8 cellular contexts compared by ENCODE assay signal in the genomic region with DNA sequence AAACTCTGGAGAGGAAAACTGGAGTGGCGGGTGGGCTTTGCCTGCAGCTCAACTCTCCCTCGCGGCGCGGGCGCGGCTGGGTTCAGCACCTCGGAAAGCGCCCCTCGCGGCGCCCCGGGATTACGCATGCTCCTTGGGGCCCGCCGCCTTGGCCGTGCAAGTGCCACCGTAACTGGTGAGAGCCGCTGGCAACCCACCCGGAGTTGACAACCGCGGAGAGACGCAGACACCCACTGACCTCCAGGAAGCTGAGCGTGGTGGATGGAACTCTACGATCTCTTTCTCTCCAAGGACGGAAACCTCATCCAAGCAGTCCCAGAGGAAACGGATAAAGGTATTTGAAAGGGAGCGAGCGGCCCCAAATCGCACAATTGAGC. TPM values are rescaled to one million over a fixed set of nuclear protein-coding genes. Genes with fewer than 3 reads are reported as not detected.
DNase-seq lines count a peak whose midpoint lies in the region; TF ChIP-seq lines count a peak whose summit lies in the region.

No MANE protein-coding gene starts in this region.

- peaks cover 40% of the 10 kb centered on the region for H3K27me3 Mint-ChIP-seq in MCF 10A (ENCODE audit: insufficient read depth, unreplicated experiment)
- peaks cover 46% of the 10 kb centered on the region for H3K27me3 Mint-ChIP-seq in activated naive CD4-positive, alpha-beta T cell treated with anti-CD3 and anti-CD28 coated beads for 36 hours (ENCODE audit: low read depth)

- TF ChIP-seq CTCF in MCF 10A (IDR thresholded peaks at IDR 0.05; ENCODE audit: unreplicated experiment) (no peak), cardiac muscle cell (IDR thresholded peaks at IDR 0.05; ENCODE audit: low read depth, low read length) (peak; percentile 16)

- POLR2A ChIA-PET in MCF 10A (lab: Yijun Ruan, JAX): no interaction called here

- BruUV-seq in MCF 10A (replicated peaks; lab: Mats Ljungman, UMichigan): no TSS peak

- H3K4me1 ChIP-seq in cardiac muscle cell (ENCODE audit: low read depth): no peaks in the 10 kb centered on the region

- H3K4me3 ChIP-seq in cardiac muscle cell: peak overlapping the region; percentile 25

- H3K36me3 Mint-ChIP-seq in MCF 10A (ENCODE audit: insufficient read depth, unreplicated experiment): no peaks in the 10 kb centered on the region
- H3K36me3 Mint-ChIP-seq in activated naive CD4-positive, alpha-beta T cell treated with anti-CD3 and anti-CD28 coated beads for 36 hours (ENCODE audit: low read depth): no peaks in the 10 kb centered on the region

- in situ Hi-C loops in T47D (cut with HindIII; ENCODE audit: low pct_unique_long_range_greater_than_20kb, low sequenced_read_pairs): no loop called here

- H3K9me3 Mint-ChIP-seq in MCF 10A (ENCODE audit: unreplicated experiment): no peaks in the 10 kb centered on the region
- H3K9me3 Mint-ChIP-seq in activated naive CD4-positive, alpha-beta T cell treated with anti-CD3 and anti-CD28 coated beads for 36 hours: no peaks in the 10 kb centered on the region

- no peak overlapping the region for H3K4me3 Mint-ChIP-seq in MCF 10A (ENCODE audit: unreplicated experiment)
- no peak overlapping the region for H3K4me3 Mint-ChIP-seq in activated naive CD4-positive, alpha-beta T cell treated with anti-CD3 and anti-CD28 coated beads for 36 hours

- intact Hi-C loops in MCF 10A (cut with micrococcal nuclease): loop anchor here (10.0 kb wide), 1 partner anchor 461 kb away; no protein-coding TSS in a partner anchor
- intact Hi-C loops in activated naive CD4-positive, alpha-beta T cell treated with anti-CD3 and anti-CD28 coated beads for 36 hours (cut with micrococcal nuclease): loop anchor here (5.0 kb wide), 2 partner anchors 36 to 1224 kb away; a partner anchor contains a TSS
- intact Hi-C loops in posterior vena cava (cut with DNase I): no loop called here

- peaks cover 7% of the 10 kb centered on the region for H3K4me1 Mint-ChIP-seq in MCF 10A (ENCODE audit: insufficient read depth, unreplicated experiment)
- peaks cover 8% of the 10 kb centered on the region for H3K4me1 Mint-ChIP-seq in activated naive CD4-positive, alpha-beta T cell treated with anti-CD3 and anti-CD28 coated beads for 36 hours (ENCODE audit: low read depth)

- CTCF ChIA-PET in MCF 10A (lab: Yijun Ruan, JAX): interaction anchor here (0.6 to 7.3 kb wide), 18 partner anchors 10 to 1124 kb away, joined by 3 to 72 read pairs (median 4); no protein-coding TSS in a partner anchor
- CTCF ChIA-PET in activated naive CD4-positive, alpha-beta T cell treated with anti-CD3 and anti-CD28 coated beads for 36 hours (lab: Charles Lee): interaction anchor here (0.7 to 3.3 kb wide), 11 partner anchors 13 to 1805 kb away, joined by 3 to 21 read pairs (median 7); a partner anchor contains a TSS

- H3K36me3 ChIP-seq in cardiac muscle cell: no peaks in the 10 kb centered on the region

- DNase-seq in T47D (ENCODE audit: low read depth in 1 of 2, low spot score in 1 of 2) (peak; percentile 33), MCF 10A (ENCODE audit: unreplicated experiment) (no peak), NCI-H2107 treated with DMSO at 0.1 percent for 48 hours (lab: John Stamatoyannopoulos, UW; ENCODE audit: unreplicated experiment) (peak; percentile 34), cardiac muscle cell (ENCODE audit: low read depth in 1 of 2, low spot score in 1 of 2) (peak; percentile 74 to 90), posterior vena cava (ENCODE audit: low spot score) (peak; percentile 89), superior temporal gyrus (ENCODE audit: extremely low spot score) (no peak), NCI-H1105 (lab: John Stamatoyannopoulos, UW) (no peak)
- DNase-seq in activated naive CD4-positive, alpha-beta T cell treated with anti-CD3 and anti-CD28 coated beads for 36 hours: peak; percentile 58

- no peak overlapping the region for H3K27ac Mint-ChIP-seq in MCF 10A (ENCODE audit: low read depth, unreplicated experiment)
- H3K27ac Mint-ChIP-seq in activated naive CD4-positive, alpha-beta T cell treated with anti-CD3 and anti-CD28 coated beads for 36 hours: no peak overlapping the region

- peaks cover 22% of the 10 kb centered on the region for H3K27me3 ChIP-seq in cardiac muscle cell

- H3K9me3 ChIP-seq in cardiac muscle cell (ENCODE audit: low read depth): no peaks in the 10 kb centered on the region

- no peak overlapping the region for H3K27ac ChIP-seq in cardiac muscle cell

RNA-seq across cellular contexts. Expression of a gene that starts 0.2 kb away (rescaled TPM):
- total RNA-seq in MCF 10A (2022) (not detected in 2 replicates), cardiac muscle cell (0.32 TPM in 1 of 2 replicates, not detected in the other), posterior vena cava (not detected)
- total RNA-seq in activated naive CD4-positive, alpha-beta T cell treated with anti-CD3 and anti-CD28 coated beads for 36 hours: not detected
- not detected in 2 replicates for polyA plus RNA-seq in cardiac muscle cell

RNA-seq across cellular contexts. Expression of a gene that starts 44.2 kb away (rescaled TPM):
- total RNA-seq in MCF 10A (2022) (not detected in 2 replicates), cardiac muscle cell (25.6 and 48.4 TPM in 2 replicates), posterior vena cava (1 to 10 TPM; 5.9 to 7.1 TPM)
- total RNA-seq in activated naive CD4-positive, alpha-beta T cell treated with anti-CD3 and anti-CD28 coated beads for 36 hours: not detected
- 29.3 and 50.4 TPM in 2 replicates for polyA plus RNA-seq in cardiac muscle cell

RNA-seq across cellular contexts. Expression of a gene that starts 48.5 kb away (rescaled TPM):
- not detected in 2 replicates for total RNA-seq in MCF 10A (2022)
- not detected for total RNA-seq in activated naive CD4-positive, alpha-beta T cell treated with anti-CD3 and anti-CD28 coated beads for 36 hours
- total RNA-seq in cardiac muscle cell: 0.85 TPM in 1 of 2 replicates, not detected in the other
- 0.32 TPM in 1 of 2 replicates, not detected in the other for polyA plus RNA-seq in cardiac muscle cell
- not detected for total RNA-seq in posterior vena cava

Comparison
In these comparisons a context has a peak if more than half of its experiments do, and no peak if none do; other contexts are left out.
1. DNase-seq: peak in T47D (2 of 2), NCI-H2107 treated with DMSO at 0.1 percent for 48 hours (single experiment), activated naive CD4-positive, alpha-beta T cell treated with anti-CD3 and anti-CD28 coated beads for 36 hours (single experiment), cardiac muscle cell (2 of 2) and posterior vena cava (single experiment); none in MCF 10A (single experiment), superior temporal gyrus (single experiment) and NCI-H1105 (single experiment).
2. intact Hi-C loops: an anchor here in MCF 10A (10.0 kb wide) and activated naive CD4-positive, alpha-beta T cell treated with anti-CD3 and anti-CD28 coated beads for 36 hours (5.0 kb wide); none called in posterior vena cava.